ENCODE assay signal across 22 cellular contexts in the genomic region with DNA sequence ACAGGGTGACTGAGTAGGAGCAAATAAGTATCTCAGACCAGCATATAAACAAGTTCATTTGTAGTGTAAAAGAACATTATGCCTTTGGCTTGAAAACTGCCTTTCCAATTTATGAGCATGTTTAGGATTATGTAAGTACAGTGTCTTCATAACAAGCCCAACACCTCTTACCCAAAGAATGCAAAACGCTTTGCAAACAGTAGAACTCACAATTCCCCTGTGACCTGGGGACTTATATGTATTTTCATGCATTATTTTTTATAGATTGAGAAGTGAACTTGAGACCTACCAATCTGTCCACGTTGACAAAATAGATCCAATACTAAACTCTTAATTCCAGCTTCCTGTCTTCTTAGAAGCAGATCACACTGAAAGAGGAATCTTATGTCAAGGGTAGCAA.
"Had no signal": no experiment of that assay in that cellular context is flagged by ENCODE, and none has a peak within 500 bp of the region (broad histone marks: within the 10 kb centered on the region; RNA-seq: fewer than 3 reads in every experiment).

No MANE protein-coding gene starts in this region.

- H3K4me3 ChIP-seq: cardiac muscle cell, colonic mucosa, heart left ventricle, right atrium auricular region, transverse colon, vagina had no signal

- H3K36me3 ChIP-seq: cardiac muscle cell, colonic mucosa, heart left ventricle, right atrium auricular region, transverse colon, vagina had no signal

- H3K27me3 ChIP-seq: colonic mucosa, heart left ventricle, right atrium auricular region, transverse colon, vagina had no signal

- H3K4me1 ChIP-seq: colonic mucosa, heart left ventricle, right atrium auricular region, transverse colon, vagina had no signal

- H3K9me3 ChIP-seq: colonic mucosa, heart left ventricle, right atrium auricular region, transverse colon, vagina had no signal

- H3K27ac ChIP-seq: cardiac muscle cell, colonic mucosa, heart left ventricle, right atrium auricular region, transverse colon, vagina had no signal

- ATAC-seq: activated CD8-positive, alpha-beta memory T cell treated with anti-CD3 and anti-CD28 coated beads, Interleukin-2, amount 10 ng/mL, durations not matched to agents 7 days and 5 days; activated CD8-positive, alpha-beta T cell treated with anti-CD3 and anti-CD28 coated beads, Interleukin-2, amount 10 ng/mL, durations not matched to agents 7 days and 5 days; activated naive CD4-positive, alpha-beta T cell treated with anti-CD3 and anti-CD28 coated beads, Interleukin-2, amount 50 U/mL, for 72 hours; activated T-cell treated with anti-CD3 and anti-CD28 coated beads, Interleukin-2, amount 50 U/mL, for 72 hours; heart left ventricle; naive thymus-derived CD8-positive, alpha-beta T cell; T-helper 17 cell; WTC11 had no signal

- DNase-seq: activated CD8-positive, alpha-beta memory T cell treated with anti-CD3 and anti-CD28 coated beads, Interleukin-2, amount 10 ng/mL, durations not matched to agents 7 days and 5 days; activated CD8-positive, alpha-beta T cell treated with anti-CD3 and anti-CD28 coated beads, Interleukin-2, amount 10 ng/mL, durations not matched to agents 7 days and 5 days; activated naive CD4-positive, alpha-beta T cell; activated T-cell treated with anti-CD3 and anti-CD28 coated beads, Interleukin-2, amount 50 U/mL, for 72 hours; cerebellar nuclear complex; colonic mucosa; effector memory CD4-positive, alpha-beta T cell; foreskin fibroblast; heart left ventricle; hypothalamus; immature natural killer cell; naive thymus-derived CD8-positive, alpha-beta T cell; nucleus accumbens; stimulated activated naive CD4-positive, alpha-beta T cell; T-helper 17 cell; T1000; transverse colon had no signal
